ENCODE assay signal across 25 cellular contexts in the genomic region with DNA sequence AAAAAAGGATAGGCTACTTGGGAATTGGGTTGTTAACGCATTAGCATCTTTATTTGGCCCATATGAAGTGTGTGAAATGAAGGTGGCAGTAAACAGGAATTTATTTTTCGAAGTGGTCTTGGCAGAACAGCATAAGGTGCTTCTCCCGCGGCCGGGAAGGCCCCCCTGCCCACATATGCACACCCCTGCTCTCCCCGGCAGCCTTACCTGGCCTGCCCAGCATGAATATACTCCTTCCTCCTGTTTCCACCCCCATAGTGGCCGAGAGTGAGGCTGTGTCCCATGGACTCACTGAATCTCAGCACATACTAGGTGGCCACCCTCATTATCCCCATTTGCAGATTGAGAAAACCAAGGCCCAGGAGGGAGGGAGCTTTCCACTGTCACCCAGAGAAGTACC. TPM values are rescaled to one million over a fixed set of nuclear protein-coding genes. Genes with fewer than 3 reads are reported as not detected.
"Had no signal": no experiment of that assay in that cellular context is flagged by ENCODE, and none has a peak within 500 bp of the region (broad histone marks: within the 10 kb centered on the region; RNA-seq: fewer than 3 reads in every experiment).

No MANE protein-coding gene starts in this region.

- H3K27me3 ChIP-seq: hepatocyte, pancreas had no signal

- ATAC-seq: left colon; lower lobe of right lung; naive thymus-derived CD8-positive, alpha-beta T cell; pancreas; psoas muscle had no signal

- H3K9me3 ChIP-seq: breast epithelium, lower lobe of right lung, neutrophil, pancreas, psoas muscle, thoracic aorta had no signal

- H3K4me1 Mint-ChIP-seq: naive thymus-derived CD8-positive, alpha-beta T cell had no signal

- H3K27ac Mint-ChIP-seq: activated T-helper 1 cell treated with anti-CD3 and anti-CD28 coated beads, Interleukin-12 subunit alpha, Interleukin-12 subunit beta, Interleukin-2, Interleukin-4 antibody, amounts not matched to agents 30 ng/mL and 10 ng/mL and 1 ng/mL, durations not matched to agents 14 hours and 24 hours and 36 hours; naive thymus-derived CD8-positive, alpha-beta T cell; T-helper 1 cell treated with Interleukin-12 subunit alpha and Interleukin-12 subunit beta and Interleukin-4 antibody, amounts not matched to agents 30 μg/mL and 1 μg/mL, for 36 hours had no signal

- H3K36me3 ChIP-seq: breast epithelium, lower lobe of right lung, neutrophil, pancreas, thoracic aorta had no signal

- H3K4me2 ChIP-seq: hepatocyte had no signal

- DNase-seq: activated CD4-positive, alpha-beta T cell treated with anti-CD3 and anti-CD28 coated beads for 4 hours; activated CD4-positive, alpha-beta T cell treated with anti-CD3 and anti-CD28 coated beads, Interleukin-2, amount 50 U/mL, for 4 hours; activated gamma-delta T cell treated with Interleukin-2 at 50 U/mL for 16 hours; activated naive CD4-positive, alpha-beta T cell treated with anti-CD3 and anti-CD28 coated beads, Interleukin-2, amount 50 U/mL, for 16 hours; activated T-cell treated with anti-CD3 and anti-CD28 coated beads, Interleukin-2, amount 50 U/mL, for 1 hour; effector CD8-positive, alpha-beta T cell; left colon; lower lobe of right lung; mesenchymal stem cell; naive thymus-derived CD8-positive, alpha-beta T cell; stimulated activated CD4-positive, alpha-beta T cell treated with anti-CD3 and anti-CD28 coated beads, Interleukin-2, amount 100 ng/mL, for 48 hours; stimulated activated naive CD4-positive, alpha-beta T cell treated with Interleukin-2 at 50 U/mL for 16 hours; SW 1271; T-helper 9 cell; trophoblast cell had no signal

- H3K4me3 Mint-ChIP-seq: activated T-helper 1 cell treated with anti-CD3 and anti-CD28 coated beads, Interleukin-12 subunit alpha, Interleukin-12 subunit beta, Interleukin-2, Interleukin-4 antibody, amounts not matched to agents 30 ng/mL and 10 ng/mL and 1 ng/mL, durations not matched to agents 14 hours and 24 hours and 36 hours; naive thymus-derived CD8-positive, alpha-beta T cell; T-helper 1 cell treated with Interleukin-12 subunit alpha and Interleukin-12 subunit beta and Interleukin-4 antibody, amounts not matched to agents 30 μg/mL and 1 μg/mL, for 36 hours had no signal

- H2AFZ ChIP-seq: hepatocyte had no signal

- H3K27ac ChIP-seq: breast epithelium, hepatocyte, lower lobe of right lung, neutrophil, pancreas, psoas muscle, thoracic aorta, VCaP had no signal

- H3K4me3 ChIP-seq: breast epithelium, hepatocyte, lower lobe of right lung, pancreas, psoas muscle, thoracic aorta had no signal

- H3K79me2 ChIP-seq: hepatocyte had no signal

- H3K9me3 Mint-ChIP-seq: activated T-helper 1 cell treated with anti-CD3 and anti-CD28 coated beads, Interleukin-12 subunit alpha, Interleukin-12 subunit beta, Interleukin-2, Interleukin-4 antibody, amounts not matched to agents 30 ng/mL and 10 ng/mL and 1 ng/mL, durations not matched to agents 14 hours and 24 hours and 36 hours; naive thymus-derived CD8-positive, alpha-beta T cell; T-helper 1 cell treated with Interleukin-12 subunit alpha and Interleukin-12 subunit beta and Interleukin-4 antibody, amounts not matched to agents 30 μg/mL and 1 μg/mL, for 36 hours had no signal

- H3K4me1 ChIP-seq: breast epithelium, lower lobe of right lung, pancreas, psoas muscle had no signal

- H3K36me3 Mint-ChIP-seq: naive thymus-derived CD8-positive, alpha-beta T cell had no signal

RNA-seq across cellular contexts. Expression of a gene that starts 54.0 kb away (rescaled TPM):
- total RNA-seq: epithelial cell of proximal tubule; naive thymus-derived CD8-positive, alpha-beta T cell had no signal
- polyA plus RNA-seq: naive thymus-derived CD8-positive, alpha-beta T cell had no signal
